Comparison of ENCODE assay signal across 12 cellular contexts in genomic region chr9:83656952-83657351, GRCh38.
"Had no signal": no experiment of that assay in that cellular context is flagged by ENCODE, and none has a peak within 500 bp of the region (broad histone marks: within the 10 kb centered on the region; RNA-seq: fewer than 3 reads in every experiment).

No MANE protein-coding gene starts in this region.

- H3K4me3 Mint-ChIP-seq: activated CD4-positive, alpha-beta memory T cell treated with anti-CD3 and anti-CD28 coated beads for 36 hours; activated naive CD8-positive, alpha-beta T cell treated with anti-CD3 and anti-CD28 coated beads for 36 hours; activated T-cell treated with anti-CD3 and anti-CD28 coated beads, Interleukin-2, amount 50 U/mL, for 4 hours; dendritic cell treated with granulocyte-macrophage colony-stimulating factor and Interleukin-4, amounts not matched to agents 40 ng/mL and 50 ng/mL, for 4 days had no signal

- H3K27me3 Mint-ChIP-seq: activated CD4-positive, alpha-beta memory T cell treated with anti-CD3 and anti-CD28 coated beads for 36 hours; activated naive CD8-positive, alpha-beta T cell treated with anti-CD3 and anti-CD28 coated beads for 36 hours; dendritic cell treated with granulocyte-macrophage colony-stimulating factor and Interleukin-4, amounts not matched to agents 40 ng/mL and 50 ng/mL, for 4 days had no signal

- H3K27me3 ChIP-seq: brain microvascular endothelial cell, hepatocyte had no signal

- H3K27ac Mint-ChIP-seq: activated CD4-positive, alpha-beta memory T cell treated with anti-CD3 and anti-CD28 coated beads for 36 hours; dendritic cell treated with granulocyte-macrophage colony-stimulating factor and Interleukin-4, amounts not matched to agents 40 ng/mL and 50 ng/mL, for 4 days had no signal

- ATAC-seq: activated T-cell treated with anti-CD3 and anti-CD28 coated beads, Interleukin-2, amount 50 U/mL, for 4 hours had no signal

- H3K9me3 Mint-ChIP-seq: activated naive CD8-positive, alpha-beta T cell treated with anti-CD3 and anti-CD28 coated beads for 36 hours; dendritic cell treated with granulocyte-macrophage colony-stimulating factor and Interleukin-4, amounts not matched to agents 40 ng/mL and 50 ng/mL, for 4 days had no signal

- H3K4me3 ChIP-seq: hepatocyte had no signal

- H3K27ac ChIP-seq: brain microvascular endothelial cell, hepatocyte had no signal

- DNase-seq: activated CD4-positive, alpha-beta memory T cell treated with anti-CD3 and anti-CD28 coated beads for 36 hours; activated CD4-positive, CD25-positive, alpha-beta regulatory T cell treated with anti-CD3 and anti-CD28 coated beads, Interleukin-2, amount 50 U/mL, for 72 hours; activated gamma-delta T cell; activated naive CD8-positive, alpha-beta T cell treated with anti-CD3 and anti-CD28 coated beads for 36 hours; activated T-cell treated with anti-CD3 and anti-CD28 coated beads, Interleukin-2, amount 50 U/mL, for 4 hours; brain microvascular endothelial cell; cerebellar nuclear complex; erythroblast; kidney glomerular epithelial cell; stimulated activated CD4-positive, alpha-beta T cell treated with anti-CD3 and anti-CD28 coated beads, Interleukin-12 subunit alpha, Interleukin-12 subunit beta, amount 100 ng/mL, for 4 hours had no signal
